In genomic region chr17:81512560-81512983, GRCh38 we compare ENCODE assay signal across 8 cellular contexts. TPM values are rescaled to one million over a fixed set of nuclear protein-coding genes. Genes with fewer than 3 reads are reported as not detected.
DNase-seq lines count a peak whose midpoint lies in the region; ATAC-seq and TF ChIP-seq lines count a peak whose summit lies in the region.

Gene ACTG1 (minus strand): TSS chr17:81512799. CDS start chr17:81512354, 445 bp downstream.

- no peak for TF ChIP-seq CTCF in choroid plexus epithelial cell (conservative IDR thresholded peaks at IDR 0.05; ENCODE audit: low read depth, low read length)

- ATAC-seq in GM18867 (IDR thresholded peaks at IDR 0.05; ENCODE audit: unreplicated experiment) (peak; percentile 51), HG03354 (IDR thresholded peaks at IDR 0.05; ENCODE audit: poor library complexity, severe bottlenecking, unreplicated experiment) (peak; percentile 48)

- peak within 1 kb of the TSS; percentile 97 for H3K27ac ChIP-seq in layer of hippocampus (ENCODE audit: low read depth, low read length)

- H3K27me3 ChIP-seq in layer of hippocampus (ENCODE audit: control insufficient read depth, insufficient read depth, low read length) = no peaks in the 10 kb centered on the region

- peak within 1 kb of the TSS; percentile 87 for H3K4me3 ChIP-seq in choroid plexus epithelial cell (ENCODE audit: low read depth, low read length)

- peak; percentile 87 for DNase-seq in A172 (ENCODE audit: low spot score)
- peak; percentile 61 to 95 for DNase-seq in NCI-H526 (lab: John Stamatoyannopoulos, UW)
- DNase-seq in activated CD4-positive, alpha-beta T cell treated with anti-CD3 and anti-CD28 coated beads for 48 hours = peak; percentile 94
- peak; percentile 94 for DNase-seq in choroid plexus epithelial cell (ENCODE audit: low read depth)
- peak; percentile 80 to 87 for DNase-seq in stimulated activated CD4-positive, alpha-beta T cell treated with anti-CD3 and anti-CD28 coated beads, Interleukin-1b, Interleukin-23, amount 100 ng/mL, for 1 hour (ENCODE audit: low read depth in 2 of 2)

RNA-seq across cellular contexts. Expression of gene ACTG1, which starts in this region (rescaled TPM):
- 5,134 and 6,456 TPM in 2 replicates for total RNA-seq in A172 (2014; rRNA removed; shearing (Covaris generic))

Comparison
In these comparisons a context has a peak if more than half of its experiments do, and no peak if none do; other contexts are left out.
1. Peak in every context shown above with its lines: DNase-seq, ATAC-seq, H3K4me3 ChIP-seq and H3K27ac ChIP-seq.